9 cellular contexts compared by ENCODE assay signal in the genomic region with DNA sequence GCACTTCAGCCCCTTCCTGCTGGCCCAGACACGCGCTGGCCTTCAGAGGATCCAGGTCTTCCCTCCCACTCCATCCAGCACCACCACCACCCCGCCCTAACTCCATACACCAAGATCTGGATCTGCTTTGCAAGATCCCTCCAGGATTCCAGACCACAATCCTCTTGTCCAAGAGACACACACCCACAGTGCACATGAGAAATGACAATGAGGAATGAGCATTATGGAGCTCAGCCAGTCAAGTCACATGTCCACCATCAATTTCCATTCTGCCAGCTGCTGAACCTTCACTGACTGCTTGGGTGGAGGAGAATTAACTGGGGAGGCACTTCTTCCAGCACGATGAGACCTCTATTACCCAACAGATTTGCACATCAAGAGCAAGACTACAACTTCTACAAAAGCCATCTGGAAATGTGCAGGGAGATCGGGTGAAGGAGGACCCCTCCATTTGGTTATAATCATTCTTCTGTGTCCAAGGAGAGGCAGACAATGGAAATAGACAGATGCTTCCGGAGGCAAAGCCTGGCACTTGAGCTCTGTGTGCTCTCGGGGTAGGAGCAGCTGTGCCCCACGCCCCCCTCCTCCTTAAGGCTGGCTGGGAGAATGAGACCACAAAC. TPM values are rescaled to one million over a fixed set of nuclear protein-coding genes. Genes with fewer than 3 reads are reported as not detected.
A peak's percentile ranks its signal among the peaks of the same experiment; 100 is the strongest.
DNase-seq lines count a peak whose midpoint lies in the region; ATAC-seq and TF ChIP-seq lines count a peak whose summit lies in the region.
"Had no signal": no experiment of that assay in that cellular context is flagged by ENCODE, and none has a peak within 500 bp of the region (broad histone marks: within the 10 kb centered on the region; RNA-seq: fewer than 3 reads in every experiment).

No MANE protein-coding gene starts in this region.

- DNase-seq in NCI-H1694 (lab: John Stamatoyannopoulos, UW), result peak; percentile 1
- peak; percentile 44 for DNase-seq in astrocyte of the cerebellum (ENCODE audit: low read depth)
- DNase-seq in left lung, result peak in 1 of 2 donors; percentile 43
- peak; percentile 26 to 73 for DNase-seq in tibial nerve (ENCODE audit: low spot score in 2 of 2)
- no peak for DNase-seq in GOT3 (lab: John Stamatoyannopoulos, UW)
- no peak for DNase-seq in activated CD4-positive, alpha-beta T cell treated with anti-CD3 and anti-CD28 coated beads, Interleukin-2, amount 10 ng/mL, durations not matched to agents 7 days and 5 days
- DNase-seq: stimulated activated naive CD8-positive, alpha-beta T cell treated with anti-CD3 and anti-CD28 coated beads, Interleukin-15, amount 100 ng/mL, for 72 hours had no signal

- H3K4me1 Mint-ChIP-seq in activated CD4-positive, alpha-beta T cell treated with anti-CD3 and anti-CD28 coated beads, Interleukin-2, amount 10 ng/mL, durations not matched to agents 7 days and 5 days, result no peaks in the 10 kb centered on the region
- H3K4me1 Mint-ChIP-seq: stimulated activated naive CD8-positive, alpha-beta T cell treated with anti-CD3 and anti-CD28 coated beads, Interleukin-15, amount 100 ng/mL, for 72 hours had no signal

- in situ Hi-C loops in astrocyte of the cerebellum (cut with HindIII; ENCODE audit: low sequenced_read_pairs), result no loop called here

- H3K27me3 ChIP-seq in left lung, result no peaks in the 10 kb centered on the region
- H3K27me3 ChIP-seq in tibial nerve, result no peaks in the 10 kb centered on the region

- no peak for TF ChIP-seq POLR2A in tibial nerve (IDR thresholded peaks at IDR 0.05)

- H3K36me3 ChIP-seq in left lung, result no peaks in the 10 kb centered on the region
- no peaks in the 10 kb centered on the region for H3K36me3 ChIP-seq in tibial nerve

- H3K9me3 Mint-ChIP-seq in activated CD4-positive, alpha-beta T cell treated with anti-CD3 and anti-CD28 coated beads, Interleukin-2, amount 10 ng/mL, durations not matched to agents 7 days and 5 days, result no peaks in the 10 kb centered on the region
- H3K9me3 Mint-ChIP-seq: stimulated activated naive CD8-positive, alpha-beta T cell treated with anti-CD3 and anti-CD28 coated beads, Interleukin-15, amount 100 ng/mL, for 72 hours had no signal

- TF ChIP-seq EP300 in tibial nerve (IDR thresholded peaks at IDR 0.05), result peak in 1 of 2 donors; percentile 72

- no peak overlapping the region for H3K27ac Mint-ChIP-seq in activated CD4-positive, alpha-beta T cell treated with anti-CD3 and anti-CD28 coated beads, Interleukin-2, amount 10 ng/mL, durations not matched to agents 7 days and 5 days
- H3K27ac Mint-ChIP-seq: progenitor cell of endocrine pancreas had no signal

- POLR2A ChIA-PET in activated CD4-positive, alpha-beta T cell treated with anti-CD3 and anti-CD28 coated beads, Interleukin-2, amount 10 ng/mL, durations not matched to agents 7 days and 5 days (lab: Charles Lee), result no interaction called here

- ATAC-seq in left lung, result peak; percentile 73
- ATAC-seq in GM21723 (IDR thresholded peaks at IDR 0.05; ENCODE audit: unreplicated experiment), result no peak
- ATAC-seq: stimulated activated naive CD8-positive, alpha-beta T cell treated with anti-CD3 and anti-CD28 coated beads, Interleukin-15, amount 100 ng/mL, for 72 hours had no signal

- peaks cover 0 to 6% of the 10 kb centered on the region in 2 donors for H3K4me1 ChIP-seq in left lung
- H3K4me1 ChIP-seq in tibial nerve, result peaks cover 0 to 18% (median 2%) of the 10 kb centered on the region in 4 donors

- no peak overlapping the region for H3K4me3 Mint-ChIP-seq in activated CD4-positive, alpha-beta T cell treated with anti-CD3 and anti-CD28 coated beads, Interleukin-2, amount 10 ng/mL, durations not matched to agents 7 days and 5 days
- H3K4me3 Mint-ChIP-seq: stimulated activated naive CD8-positive, alpha-beta T cell treated with anti-CD3 and anti-CD28 coated beads, Interleukin-15, amount 100 ng/mL, for 72 hours had no signal

- CTCF ChIA-PET in activated CD4-positive, alpha-beta T cell treated with anti-CD3 and anti-CD28 coated beads, Interleukin-2, amount 10 ng/mL, durations not matched to agents 7 days and 5 days (lab: Charles Lee), result no interaction called here

- H3K4me3 ChIP-seq in astrocyte of the cerebellum (ENCODE audit: low read depth, low read length) (no peak overlapping the region), left lung (no peak overlapping the region), tibial nerve (no peak overlapping the region)

- H3K36me3 Mint-ChIP-seq in activated CD4-positive, alpha-beta T cell treated with anti-CD3 and anti-CD28 coated beads, Interleukin-2, amount 10 ng/mL, durations not matched to agents 7 days and 5 days (ENCODE audit: low read depth), result no peaks in the 10 kb centered on the region

- H3K27ac ChIP-seq in left lung (no peak overlapping the region), tibial nerve (peak overlapping the region in 1 of 4 donors; percentile 32)

- intact Hi-C loops in left lung (cut with DNase I), result no loop called here

- H3K9me3 ChIP-seq in left lung (no peaks in the 10 kb centered on the region), tibial nerve (no peaks in the 10 kb centered on the region)

- H3K27me3 Mint-ChIP-seq in activated CD4-positive, alpha-beta T cell treated with anti-CD3 and anti-CD28 coated beads, Interleukin-2, amount 10 ng/mL, durations not matched to agents 7 days and 5 days, result peaks cover 4% of the 10 kb centered on the region
- H3K27me3 Mint-ChIP-seq: progenitor cell of endocrine pancreas; stimulated activated naive CD8-positive, alpha-beta T cell treated with anti-CD3 and anti-CD28 coated beads, Interleukin-15, amount 100 ng/mL, for 72 hours had no signal

- WGBS in tibial nerve, 2 donors, result 49 to 54% methylated on average over 8 of the region's 8 CpGs

- no peak for TF ChIP-seq CTCF in astrocyte of the cerebellum (IDR thresholded peaks at IDR 0.05; ENCODE audit: low read depth, low read length, missing control alignments)
- no peak for TF ChIP-seq CTCF in left lung (IDR thresholded peaks at IDR 0.05)
- TF ChIP-seq CTCF in tibial nerve (IDR thresholded peaks at IDR 0.05), result no peak

RNA-seq across cellular contexts. Expression of gene SPATA12, which starts 12.3 kb away (rescaled TPM):
- total RNA-seq in left lung, result under 1 TPM; 0.17 to 0.21 TPM
- not detected for total RNA-seq in tibial nerve
- not detected for total RNA-seq in activated CD4-positive, alpha-beta T cell treated with anti-CD3 and anti-CD28 coated beads, Interleukin-2, amount 10 ng/mL, durations not matched to agents 7 days and 5 days

Comparison
In these comparisons a context has a peak if more than half of its experiments do, and no peak if none do; other contexts are left out.
1. DNase-seq: peak in NCI-H1694 (single experiment), astrocyte of the cerebellum (single experiment) and tibial nerve (2 of 2); none in GOT3 (single experiment) and activated CD4-positive, alpha-beta T cell treated with anti-CD3 and anti-CD28 coated beads, Interleukin-2, amount 10 ng/mL, durations not matched to agents 7 days and 5 days (single experiment).